Comparison of ENCODE assay signal across 9 cellular contexts in the genomic region with DNA sequence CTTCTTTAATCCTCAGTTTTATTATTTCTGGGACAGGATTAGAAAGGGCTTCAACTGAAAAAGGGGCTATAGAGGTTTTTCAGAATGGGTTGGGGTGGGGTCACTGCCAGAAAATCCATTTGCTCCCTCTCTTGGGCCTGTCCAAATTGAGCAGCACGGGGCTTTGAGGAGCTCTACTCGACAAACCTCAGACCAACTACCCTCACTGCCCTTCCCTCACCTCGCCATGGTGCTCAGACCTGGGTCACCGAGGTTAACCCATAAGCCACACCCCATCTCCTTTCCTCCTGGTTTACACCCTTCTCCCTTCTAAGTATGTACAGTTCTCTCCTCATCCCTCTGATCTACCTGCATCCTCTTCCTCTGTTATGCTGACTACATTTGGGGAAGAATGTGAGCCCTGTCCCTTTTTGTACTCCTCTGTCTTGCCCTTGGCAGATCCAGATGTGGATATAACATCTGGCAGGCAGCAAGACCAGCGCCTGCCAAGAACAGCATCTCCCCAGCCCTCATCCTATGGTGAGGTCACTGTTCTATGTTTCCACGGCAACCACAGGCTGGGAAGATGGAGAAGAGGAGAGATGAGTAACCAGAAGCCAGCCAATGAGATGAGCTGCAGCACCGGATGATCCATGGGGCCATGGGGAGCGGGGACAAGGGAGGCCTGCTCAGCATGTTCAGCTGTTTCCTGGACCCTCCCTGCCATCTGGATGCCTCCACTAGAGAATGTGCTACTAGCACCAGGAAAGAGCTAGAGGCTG. TPM values are rescaled to one million over a fixed set of nuclear protein-coding genes. Genes with fewer than 3 reads are reported as not detected.
DNase-seq lines count a peak whose midpoint lies in the region; ATAC-seq, FAIRE-seq and TF ChIP-seq lines count a peak whose summit lies in the region.
"Had no signal": no experiment of that assay in that cellular context is flagged by ENCODE, and none has a peak within 500 bp of the region (broad histone marks: within the 10 kb centered on the region; RNA-seq: fewer than 3 reads in every experiment).

No MANE protein-coding gene starts in this region.

- no peak for ATAC-seq in HG03175 (IDR thresholded peaks at IDR 0.05; ENCODE audit: unreplicated experiment)

- dilution Hi-C loops in keratinocyte (cut with MboI; ENCODE audit: extremely low pct_ligation_motif_present, low sequenced_read_pairs): no loop called here

- no peak overlapping the region for H3K4me3 Mint-ChIP-seq in activated CD4-positive, alpha-beta memory T cell treated with anti-CD3 and anti-CD28 coated beads, Interleukin-2, amount 10 ng/mL, durations not matched to agents 7 days and 5 days

- peaks cover 19% of the 10 kb centered on the region for H3K4me1 ChIP-seq in keratinocyte (ENCODE audit: control insufficient read depth, extremely low read depth, insufficient read depth, low read length)

- H4K20me1 ChIP-seq in keratinocyte (ENCODE audit: control insufficient read depth, extremely low read depth, insufficient read depth, low read length): no peaks in the 10 kb centered on the region

- no peaks in the 10 kb centered on the region for H3K79me2 ChIP-seq in keratinocyte (ENCODE audit: control insufficient read depth, insufficient read depth, low read length)

- in situ Hi-C loops in astrocyte of the cerebellum (cut with HindIII; ENCODE audit: low sequenced_read_pairs): no loop called here

- H3K27ac ChIP-seq in AG04450 (ENCODE audit: low read depth, low read length) (peak overlapping the region; percentile 39), keratinocyte (ENCODE audit: control insufficient read depth, insufficient read depth, low read length) (no peak overlapping the region)

- H3K9me3 ChIP-seq in AG04450 (ENCODE audit: control insufficient read depth, insufficient read depth, low read length) (no peaks in the 10 kb centered on the region), keratinocyte (ENCODE audit: control insufficient read depth, low read depth, low read length) (no peaks in the 10 kb centered on the region)

- H3K9ac ChIP-seq in keratinocyte (ENCODE audit: control insufficient read depth, extremely low read depth, insufficient read depth, low read length): no peak overlapping the region

- no peaks in the 10 kb centered on the region for H3K9me1 ChIP-seq in keratinocyte (ENCODE audit: control insufficient read depth, extremely low read depth, insufficient read depth, low read length)

- H3K27me3 ChIP-seq in AG04450 (ENCODE audit: control insufficient read depth, insufficient read depth, low read length) (no peaks in the 10 kb centered on the region), keratinocyte (ENCODE audit: control insufficient read depth, extremely low read depth, insufficient read depth, low read length) (no peaks in the 10 kb centered on the region)

- H3K27me3 Mint-ChIP-seq in activated CD4-positive, alpha-beta memory T cell treated with anti-CD3 and anti-CD28 coated beads, Interleukin-2, amount 10 ng/mL, durations not matched to agents 7 days and 5 days: peaks cover 13% of the 10 kb centered on the region

- no peak overlapping the region for H3K4me3 ChIP-seq in AG04450 (ENCODE audit: low read depth, low read length)
- no peak overlapping the region for H3K4me3 ChIP-seq in astrocyte of the cerebellum (ENCODE audit: low read depth, low read length)
- no peak overlapping the region for H3K4me3 ChIP-seq in keratinocyte (ENCODE audit: control insufficient read depth in 2 of 3, extremely low read depth in 1 of 3, insufficient read depth in 2 of 3, low read depth in 1 of 3, low read length in 3 of 3)

- H3K4me1 Mint-ChIP-seq in activated CD4-positive, alpha-beta memory T cell treated with anti-CD3 and anti-CD28 coated beads, Interleukin-2, amount 10 ng/mL, durations not matched to agents 7 days and 5 days: peaks cover 17% of the 10 kb centered on the region

- POLR2A ChIA-PET in AG04450 (lab: Yijun Ruan, JAX): interaction anchor here (0.8 to 1.1 kb wide), 4 partner anchors 14 to 93 kb away, joined by 3 read pairs; no protein-coding TSS in a partner anchor
- POLR2A ChIA-PET in activated CD4-positive, alpha-beta memory T cell treated with anti-CD3 and anti-CD28 coated beads, Interleukin-2, amount 10 ng/mL, durations not matched to agents 7 days and 5 days (lab: Charles Lee): no interaction called here

- H3K36me3 ChIP-seq in keratinocyte (ENCODE audit: control insufficient read depth in 2 of 2, extremely low read depth in 1 of 2, insufficient read depth in 2 of 2, low read length in 2 of 2): no peaks in the 10 kb centered on the region

- H2AFZ ChIP-seq in keratinocyte (ENCODE audit: control insufficient read depth, low read length): no peak overlapping the region

- DNase-seq in AG04450 (ENCODE audit: low read depth, low spot score) (peak; percentile 89), HT1080 (ENCODE audit: low read depth) (peak; percentile 97), astrocyte of the cerebellum (ENCODE audit: low read depth) (peak; percentile 54), keratinocyte (ENCODE audit: low read depth, low spot score) (peak; percentile 78), NCI-H345 treated with DMSO at 0.1 percent for 48 hours (lab: John Stamatoyannopoulos, UW; ENCODE audit: unreplicated experiment) (no peak)
- DNase-seq in stimulated activated CD4-positive, alpha-beta T cell treated with anti-CD3 and anti-CD28 coated beads, Interleukin-4, amount 100 ng/mL, for 24 hours: no peak
- no peak for DNase-seq in activated CD4-positive, alpha-beta memory T cell treated with anti-CD3 and anti-CD28 coated beads, Interleukin-2, amount 10 ng/mL, durations not matched to agents 7 days and 5 days
- DNase-seq: stimulated activated CD4-positive, alpha-beta T cell treated with anti-CD3 and anti-CD28 coated beads, Interleukin-2, amount 100 ng/mL, for 48 hours had no signal

- H3K27ac Mint-ChIP-seq in activated CD4-positive, alpha-beta memory T cell treated with anti-CD3 and anti-CD28 coated beads, Interleukin-2, amount 10 ng/mL, durations not matched to agents 7 days and 5 days: no peak overlapping the region

- peaks cover 3% of the 10 kb centered on the region for H3K36me3 Mint-ChIP-seq in activated CD4-positive, alpha-beta memory T cell treated with anti-CD3 and anti-CD28 coated beads, Interleukin-2, amount 10 ng/mL, durations not matched to agents 7 days and 5 days (ENCODE audit: low read depth)

- FAIRE-seq in keratinocyte (lab: Jason Lieb, UNC): peak; percentile 52

- CTCF ChIA-PET in AG04450 (lab: Charles Lee): interaction anchor here (0.5 to 1.9 kb wide), 6 partner anchors 18 to 217 kb away, joined by 3 to 8 read pairs (median 4); no protein-coding TSS in a partner anchor
- CTCF ChIA-PET in activated CD4-positive, alpha-beta memory T cell treated with anti-CD3 and anti-CD28 coated beads, Interleukin-2, amount 10 ng/mL, durations not matched to agents 7 days and 5 days (lab: Charles Lee): no interaction called here

- no peak overlapping the region for H3K4me2 ChIP-seq in keratinocyte (ENCODE audit: control insufficient read depth, extremely low read depth, insufficient read depth, low read depth, low read length)

- no peaks in the 10 kb centered on the region for H3K9me3 Mint-ChIP-seq in activated CD4-positive, alpha-beta memory T cell treated with anti-CD3 and anti-CD28 coated beads, Interleukin-2, amount 10 ng/mL, durations not matched to agents 7 days and 5 days

- TF ChIP-seq CTCF in AG04450 (IDR thresholded peaks at IDR 0.05; ENCODE audit: low read depth, low read length) (no peak), astrocyte of the cerebellum (IDR thresholded peaks at IDR 0.05; ENCODE audit: low read depth, low read length, missing control alignments) (no peak), keratinocyte (optimal IDR thresholded peaks at IDR 0.05 in 1 of 3, IDR thresholded peaks at IDR 0.05 in 1 of 3, conservative IDR thresholded peaks at IDR 0.05 in 1 of 3; ENCODE audit: extremely low read depth in 1 of 3, insufficient read depth in 2 of 3, low read length in 3 of 3) (no peak)

RNA-seq across cellular contexts. Expression of a gene that starts 3.7 kb away (rescaled TPM):
- 14.5 and 19.8 TPM in 2 replicates for polyA plus RNA-seq in AG04450 (2011; rRNA removed)
- polyA minus RNA-seq in AG04450 (2011; rRNA and poly(A)+ RNA removed): 11.0 and 11.4 TPM in 2 replicates
- total RNA-seq in HT1080 (2014; rRNA removed; shearing (Covaris generic)): not detected in 2 replicates
- not detected in 2 replicates for polyA plus RNA-seq in HT1080 (2015; cell fraction: cytosol; rRNA removed)
- polyA plus RNA-seq in HT1080 (2015; cell fraction: nucleus; rRNA removed): not detected in 2 replicates
- 0.29 to 0.59 TPM (median 0.58 TPM) in 3 replicates for polyA plus RNA-seq in keratinocyte
- polyA plus RNA-seq in keratinocyte (2011; ENCODE audit: low read depth): 1.4 TPM
- polyA plus RNA-seq in keratinocyte (2011; cell fraction: cytosol; rRNA removed): 0.12 and 0.46 TPM in 2 replicates
- polyA plus RNA-seq in keratinocyte (2011; cell fraction: nucleus; rRNA removed): 0.19 TPM in 1 of 2 replicates, not detected in the other
- polyA plus RNA-seq in keratinocyte (2012; ENCODE audit: low replicate concordance): 0.96 and 3.2 TPM in 2 replicates
- polyA minus RNA-seq in keratinocyte: 0.67 to 2.4 TPM (median 0.69 TPM) in 3 replicates
- polyA minus RNA-seq in keratinocyte (2011; cell fraction: cytosol; rRNA and poly(A)+ RNA removed): not detected
- not detected in 2 replicates for polyA minus RNA-seq in keratinocyte (2011; cell fraction: nucleus; rRNA and poly(A)+ RNA removed)
- total RNA-seq in activated CD4-positive, alpha-beta memory T cell treated with anti-CD3 and anti-CD28 coated beads, Interleukin-2, amount 10 ng/mL, durations not matched to agents 7 days and 5 days: not detected

RNA-seq across cellular contexts. Expression of a gene that starts 36.5 kb away (rescaled TPM):
- 46.0 and 61.3 TPM in 2 replicates for polyA plus RNA-seq in AG04450 (2011; rRNA removed)
- polyA minus RNA-seq in AG04450 (2011; rRNA and poly(A)+ RNA removed): 50.1 and 77.3 TPM in 2 replicates
- total RNA-seq in HT1080 (2014; rRNA removed; shearing (Covaris generic)): 9.8 and 14.6 TPM in 2 replicates
- 96.6 and 121 TPM in 2 replicates for polyA plus RNA-seq in HT1080 (2015; cell fraction: cytosol; rRNA removed)
- polyA plus RNA-seq in HT1080 (2015; cell fraction: nucleus; rRNA removed): 35.3 and 44.7 TPM in 2 replicates
- 171 to 534 TPM (median 254 TPM) in 3 replicates for polyA plus RNA-seq in keratinocyte
- polyA plus RNA-seq in keratinocyte (2011; ENCODE audit: low read depth): 42.6 TPM
- 289 and 579 TPM in 2 replicates for polyA plus RNA-seq in keratinocyte (2011; cell fraction: cytosol; rRNA removed)
- polyA plus RNA-seq in keratinocyte (2011; cell fraction: nucleus; rRNA removed): 282 and 353 TPM in 2 replicates
- polyA plus RNA-seq in keratinocyte (2012; ENCODE audit: low replicate concordance): 278 and 559 TPM in 2 replicates
- 278 to 1,146 TPM (median 422 TPM) in 3 replicates for polyA minus RNA-seq in keratinocyte
- 637 TPM for polyA minus RNA-seq in keratinocyte (2011; cell fraction: cytosol; rRNA and poly(A)+ RNA removed)
- 159 and 168 TPM in 2 replicates for polyA minus RNA-seq in keratinocyte (2011; cell fraction: nucleus; rRNA and poly(A)+ RNA removed)
- under 1 TPM; 0.10 to 0.13 TPM for total RNA-seq in activated CD4-positive, alpha-beta memory T cell treated with anti-CD3 and anti-CD28 coated beads, Interleukin-2, amount 10 ng/mL, durations not matched to agents 7 days and 5 days

Comparison
In these comparisons a context has a peak if more than half of its experiments do, and no peak if none do; other contexts are left out.
1. DNase-seq: peak in AG04450 (single experiment), HT1080 (single experiment), astrocyte of the cerebellum (single experiment) and keratinocyte (single experiment); none in stimulated activated CD4-positive, alpha-beta T cell treated with anti-CD3 and anti-CD28 coated beads, Interleukin-4, amount 100 ng/mL, for 24 hours (single experiment), NCI-H345 treated with DMSO at 0.1 percent for 48 hours (single experiment) and activated CD4-positive, alpha-beta memory T cell treated with anti-CD3 and anti-CD28 coated beads, Interleukin-2, amount 10 ng/mL, durations not matched to agents 7 days and 5 days (single experiment).